ENCODE assay signal across 22 cellular contexts in genomic region chr2:133525751-133526467, GRCh38. TPM values are rescaled to one million over a fixed set of nuclear protein-coding genes. Genes with fewer than 3 reads are reported as not detected.
DNase-seq lines count a peak whose midpoint lies in the region; TF ChIP-seq lines count a peak whose summit lies in the region.
"Had no signal": no experiment of that assay in that cellular context is flagged by ENCODE, and none has a peak within 500 bp of the region (broad histone marks: within the 10 kb centered on the region; RNA-seq: fewer than 3 reads in every experiment).

No MANE protein-coding gene starts in this region.

- no peak for TF ChIP-seq CTCF in brain (conservative IDR thresholded peaks at IDR 0.05)
- no peak for TF ChIP-seq CTCF in coronary artery (IDR thresholded peaks at IDR 0.05)

- peak overlapping the region; percentile 99 for H3K27ac ChIP-seq in SK-N-MC
- no peak overlapping the region for H3K27ac ChIP-seq in coronary artery
- H3K27ac ChIP-seq in mesenchymal stem cell (ENCODE audit: low read length, poor library complexity, severe bottlenecking): no peak overlapping the region
- H3K27ac ChIP-seq: 22Rv1; BLaER1 treated with 17β-estradiol and CSF1 and Interleukin-3, amounts not matched to agents 10 nM and 100 nM had no signal

- no peak overlapping the region for H3K14ac ChIP-seq in mesenchymal stem cell (ENCODE audit: low read length in 2 of 2)

- peak; percentile 33 for DNase-seq in NCI-H82 (lab: John Stamatoyannopoulos, UW)
- DNase-seq in NCI-H82 treated with DMSO at 0.1 percent for 48 hours (lab: John Stamatoyannopoulos, UW; ENCODE audit: unreplicated experiment): no peak
- peak; percentile 92 for DNase-seq in SK-N-MC (ENCODE audit: low read depth, low spot score)
- DNase-seq in coronary artery (ENCODE audit: low spot score): no peak
- DNase-seq in GF-D8 (lab: John Stamatoyannopoulos, UW): no peak
- no peak for DNase-seq in mesenchymal stem cell
- DNase-seq: ACHN; AML-193; BE2C; CD4-positive, alpha-beta T cell; CD8-positive, alpha-beta memory T cell; DMS 273 treated with DMSO at 0.1 percent for 48 hours; DMS79; EL; GDM1; GOT3; HFFc6 had no signal

- no peak overlapping the region for H2BK5ac ChIP-seq in mesenchymal stem cell (ENCODE audit: low read depth, low read length, poor library complexity, severe bottlenecking)

- H3K4ac ChIP-seq in mesenchymal stem cell (ENCODE audit: low read depth in 1 of 2, low read length in 2 of 2): no peak overlapping the region

- H2BK120ac ChIP-seq in mesenchymal stem cell (ENCODE audit: low read depth, low read length): no peak overlapping the region

- no peak overlapping the region for H2AFZ ChIP-seq in mesenchymal stem cell (ENCODE audit: low read depth, low read length)

- no peak overlapping the region for H2BK15ac ChIP-seq in mesenchymal stem cell (ENCODE audit: low read depth, poor library complexity, severe bottlenecking)

- peak overlapping the region in 3 of 5 experiments; percentile 31 to 87 (median 34) for H3K27ac Mint-ChIP-seq in brain
- H3K27ac Mint-ChIP-seq: CD14-positive monocyte; CD4-positive, alpha-beta T cell; HFFc6 had no signal

- no peaks in the 10 kb centered on the region for H3K79me1 ChIP-seq in mesenchymal stem cell (replicated peaks; ENCODE audit: low read length, poor library complexity, severe bottlenecking)

- no peak overlapping the region for H3K23ac ChIP-seq in mesenchymal stem cell (ENCODE audit: low read length in 2 of 2)

- H3K4me3 ChIP-seq in SK-N-MC (peak overlapping the region; percentile 60), coronary artery (no peak overlapping the region), mesenchymal stem cell (ENCODE audit: insufficient read depth in 1 of 2, low read depth in 1 of 2, low read length in 2 of 2) (no peak overlapping the region)
- H3K4me3 ChIP-seq: BLaER1 treated with 17β-estradiol and CSF1 and Interleukin-3, amounts not matched to agents 10 nM and 100 nM; HAP-1 had no signal

- H3K18ac ChIP-seq in mesenchymal stem cell (ENCODE audit: low read depth in 1 of 2, low read length in 2 of 2): no peak overlapping the region

- H3K9ac ChIP-seq in SK-N-MC (ENCODE audit: insufficient read length) (peak overlapping the region; percentile 84), mesenchymal stem cell (ENCODE audit: low read length) (no peak overlapping the region)
- H3K9ac ChIP-seq: BLaER1 treated with 17β-estradiol and CSF1 and Interleukin-3, amounts not matched to agents 10 nM and 100 nM had no signal

- no peaks in the 10 kb centered on the region for H3K27me3 Mint-ChIP-seq in brain
- H3K27me3 Mint-ChIP-seq: CD4-positive, alpha-beta T cell had no signal

- no peaks in the 10 kb centered on the region for H3K4me1 ChIP-seq in mesenchymal stem cell (ENCODE audit: control insufficient read depth, insufficient read depth, low read depth, low read length)
- H3K4me1 ChIP-seq: BE2C; BLaER1 treated with 17β-estradiol and CSF1 and Interleukin-3, amounts not matched to agents 10 nM and 100 nM; HAP-1 had no signal

- no peak overlapping the region for H2BK12ac ChIP-seq in mesenchymal stem cell (ENCODE audit: low read length in 2 of 2)

- peaks cover 23% of the 10 kb centered on the region for H3K4me1 Mint-ChIP-seq in brain
- H3K4me1 Mint-ChIP-seq: CD14-positive monocyte; CD8-positive, alpha-beta memory T cell had no signal

- no peak overlapping the region for H2AK5ac ChIP-seq in mesenchymal stem cell (ENCODE audit: low read length, severe bottlenecking)

- no peaks in the 10 kb centered on the region for H3K27me3 ChIP-seq in mesenchymal stem cell (ENCODE audit: control insufficient read depth in 1 of 2, insufficient read depth in 1 of 2, low read length in 2 of 2)
- H3K27me3 ChIP-seq: BE2C; BLaER1 treated with 17β-estradiol and CSF1 and Interleukin-3, amounts not matched to agents 10 nM and 100 nM had no signal

- no peaks in the 10 kb centered on the region for H3K36me3 Mint-ChIP-seq in brain
- H3K36me3 Mint-ChIP-seq: CD14-positive monocyte; CD8-positive, alpha-beta memory T cell had no signal

- no peak overlapping the region for H3K4me3 Mint-ChIP-seq in brain
- H3K4me3 Mint-ChIP-seq: CD14-positive monocyte; CD4-positive, alpha-beta T cell; CD8-positive, alpha-beta memory T cell; HFFc6 had no signal

- WGBS in mesenchymal stem cell: 100% methylated on average over 1 of the region's 3 CpGs

- H3K9me3 Mint-ChIP-seq in brain: no peaks in the 10 kb centered on the region
- H3K9me3 Mint-ChIP-seq: CD4-positive, alpha-beta T cell; HFFc6 had no signal

- H3K9me3 ChIP-seq in SK-N-MC (ENCODE audit: low read depth, low read length) (no peaks in the 10 kb centered on the region), mesenchymal stem cell (ENCODE audit: control insufficient read depth, low read length) (no peaks in the 10 kb centered on the region)
- H3K9me3 ChIP-seq: BE2C; BLaER1 treated with 17β-estradiol and CSF1 and Interleukin-3, amounts not matched to agents 10 nM and 100 nM; HAP-1 had no signal

- no peak overlapping the region for H3K4me2 ChIP-seq in mesenchymal stem cell (ENCODE audit: low read length, poor library complexity, severe bottlenecking)
- H3K4me2 ChIP-seq: BLaER1 treated with 17β-estradiol and CSF1 and Interleukin-3, amounts not matched to agents 10 nM and 100 nM had no signal

- no peaks in the 10 kb centered on the region for H3K36me3 ChIP-seq in SK-N-MC (ENCODE audit: insufficient read depth, low read length)
- H3K36me3 ChIP-seq in mesenchymal stem cell (ENCODE audit: control insufficient read depth in 1 of 2, insufficient read depth in 2 of 2, low read depth in 1 of 2, low read length in 2 of 2): no peaks in the 10 kb centered on the region
- H3K36me3 ChIP-seq: BE2C; BLaER1 treated with 17β-estradiol and CSF1 and Interleukin-3, amounts not matched to agents 10 nM and 100 nM; HAP-1 had no signal

- H4K91ac ChIP-seq in mesenchymal stem cell (ENCODE audit: low read length): no peak overlapping the region

- H4K8ac ChIP-seq in mesenchymal stem cell (ENCODE audit: low read length): no peak overlapping the region

RNA-seq across cellular contexts. Expression of gene NCKAP5, which starts 42.4 kb away (rescaled TPM):
- 1.1 TPM for polyA plus RNA-seq in brain (ENCODE audit: insufficient read depth, low read depth, low replicate concordance)
- polyA plus RNA-seq in mesenchymal stem cell (2013, experiment 1 of 2): 2.4 TPM
- 2.5 TPM for polyA plus RNA-seq in mesenchymal stem cell (2013, experiment 2 of 2)
- polyA plus RNA-seq: CD14-positive monocyte; CD8-positive, alpha-beta memory T cell had no signal

Comparison
In these comparisons a context has a peak if more than half of its experiments do, and no peak if none do; other contexts are left out.
1. DNase-seq: peak in NCI-H82 (single experiment) and SK-N-MC (single experiment); none in NCI-H82 treated with DMSO at 0.1 percent for 48 hours (single experiment), coronary artery (single experiment), GF-D8 (single experiment) and mesenchymal stem cell (single experiment).